Comparison of ENCODE assay signal across 17 cellular contexts in genomic region chr6:13453172-13453552, GRCh38. TPM values are rescaled to one million over a fixed set of nuclear protein-coding genes. Genes with fewer than 3 reads are reported as not detected.
DNase-seq lines count a peak whose midpoint lies in the region; ATAC-seq, FAIRE-seq and TF ChIP-seq lines count a peak whose summit lies in the region.
"Had no signal": no experiment of that assay in that cellular context is flagged by ENCODE, and none has a peak within 500 bp of the region (broad histone marks: within the 10 kb centered on the region; RNA-seq: fewer than 3 reads in every experiment).

No MANE protein-coding gene starts in this region.

- H3K36me3 Mint-ChIP-seq in CD8-positive, alpha-beta memory T cell, result peaks cover 0 to 3% (median 0%) of the 10 kb centered on the region in 3 donors
- peaks cover 7% of the 10 kb centered on the region for H3K36me3 Mint-ChIP-seq in IgD-negative memory B cell
- peaks cover 3% of the 10 kb centered on the region for H3K36me3 Mint-ChIP-seq in activated CD4-positive, alpha-beta memory T cell treated with anti-CD3 and anti-CD28 coated beads for 36 hours

- peaks cover 35% of the 10 kb centered on the region for H3K4me1 ChIP-seq in CD8-positive, alpha-beta memory T cell (ENCODE audit: insufficient read depth, low read length)
- peaks cover 6 to 11% of the 10 kb centered on the region in 2 experiments; a peak in 4 of 5 replicates for H3K4me1 ChIP-seq in K562 (replicated peaks in 1 of 2; ENCODE audit: control insufficient read depth in 2 of 2, insufficient read depth in 2 of 2, low read length in 2 of 2)
- peaks cover 2 to 26% (median 8%) of the 10 kb centered on the region in 4 donors for H3K4me1 ChIP-seq in liver (ENCODE audit: control insufficient read depth in 4 of 4, insufficient read depth in 4 of 4, low read length in 3 of 4)
- peaks cover 0 to 3% (median 0%) of the 10 kb centered on the region in 3 donors for H3K4me1 ChIP-seq in pancreas

- H3K27ac Mint-ChIP-seq in CD8-positive, alpha-beta memory T cell, result peak overlapping the region in 6 of 8 donors; percentile 37 to 91 (median 65)
- peak overlapping the region in 2 of 3 donors; percentile 10 to 51 for H3K27ac Mint-ChIP-seq in IgD-negative memory B cell
- H3K27ac Mint-ChIP-seq in activated CD4-positive, alpha-beta memory T cell treated with anti-CD3 and anti-CD28 coated beads for 36 hours, result no peak overlapping the region
- H3K27ac Mint-ChIP-seq: nephron progenitor cell, progenitor cell of endocrine pancreas had no signal

- TF ChIP-seq POLR2A in K562 (conservative IDR thresholded peaks at IDR 0.05), result no peak

- DNase-seq in CD8-positive, alpha-beta memory T cell, result no peak
- DNase-seq in K562 (ENCODE audit: extremely low read depth in 1 of 4, low spot score in 3 of 4), result no peak
- DNase-seq in COR-L47 (lab: John Stamatoyannopoulos, UW), result no peak
- no peak for DNase-seq in activated CD4-positive, alpha-beta memory T cell treated with anti-CD3 and anti-CD28 coated beads for 36 hours
- no peak for DNase-seq in pancreas
- DNase-seq: activated CD4-positive, CD25-positive, alpha-beta regulatory T cell; effector memory CD8-positive, alpha-beta T cell; GF-D8; MV-4-11; NCI-H2227 treated with DMSO at 0.1 percent for 48 hours; nephron progenitor cell had no signal

- H3K9me1 ChIP-seq in K562 (ENCODE audit: control insufficient read depth, insufficient read depth, low read length), result peaks cover 3% of the 10 kb centered on the region

- no peak for TF ChIP-seq EP300 in K562 (IDR thresholded peaks at IDR 0.05; ENCODE audit: low read length)

- FAIRE-seq in K562 (lab: Jason Lieb, UNC), result no peak
- no peak for FAIRE-seq in pancreas (lab: Jason Lieb, UNC)

- TF ChIP-seq CTCF in K562 (IDR thresholded peaks at IDR 0.05 in 2 of 3, conservative IDR thresholded peaks at IDR 0.05 in 1 of 3; ENCODE audit: insufficient read depth in 2 of 3, low read depth in 1 of 3, low read length in 3 of 3), result no peak
- TF ChIP-seq CTCF in liver (IDR thresholded peaks at IDR 0.05; ENCODE audit: low read depth, low read length, missing input control), result no peak
- TF ChIP-seq CTCF in pancreas (IDR thresholded peaks at IDR 0.05), result no peak

- no peaks in the 10 kb centered on the region for H3K36me3 ChIP-seq in CD8-positive, alpha-beta memory T cell (ENCODE audit: insufficient read depth, low read length)
- no peaks in the 10 kb centered on the region; the same call in 2 of the 3 replicates for H3K36me3 ChIP-seq in K562 (ENCODE audit: control insufficient read depth, insufficient read depth, low read length)
- peaks cover 0 to 6% (median 0%) of the 10 kb centered on the region in 4 donors for H3K36me3 ChIP-seq in liver (ENCODE audit: control insufficient read depth in 4 of 4, insufficient read depth in 3 of 4, low read depth in 1 of 4, low read length in 3 of 4)
- H3K36me3 ChIP-seq in pancreas, result no peaks in the 10 kb centered on the region
- H3K36me3 ChIP-seq: thoracic aorta had no signal

- H3K4me2 ChIP-seq in K562 (ENCODE audit: insufficient read depth, low read length), result no peak overlapping the region

- in situ Hi-C loops in K562 (cut with MboI), result no loop called here

- no peaks in the 10 kb centered on the region for H3K27me3 ChIP-seq in CD8-positive, alpha-beta memory T cell (ENCODE audit: insufficient read depth, low read length, poor library complexity, severe bottlenecking)
- H3K27me3 ChIP-seq in K562 (ENCODE audit: control insufficient read depth in 2 of 2, insufficient read depth in 2 of 2, low read length in 2 of 2) (no peaks in the 10 kb centered on the region; a peak in 1 of 5 replicates), liver (ENCODE audit: control insufficient read depth in 4 of 4, insufficient read depth in 4 of 4, low read length in 3 of 4) (no peaks in the 10 kb centered on the region), pancreas (no peaks in the 10 kb centered on the region)

- H3K27me3 Mint-ChIP-seq in CD8-positive, alpha-beta memory T cell, result peaks cover 0 to 2% of the 10 kb centered on the region in 2 donors
- H3K27me3 Mint-ChIP-seq in IgD-negative memory B cell, result no peaks in the 10 kb centered on the region
- no peaks in the 10 kb centered on the region for H3K27me3 Mint-ChIP-seq in activated CD4-positive, alpha-beta memory T cell treated with anti-CD3 and anti-CD28 coated beads for 36 hours
- H3K27me3 Mint-ChIP-seq: effector memory CD8-positive, alpha-beta T cell had no signal

- TF ChIP-seq RAD21 in K562 (CRISPR knock-in tag; conservative IDR thresholded peaks at IDR 0.05 in 1 of 2, IDR thresholded peaks at IDR 0.05 in 1 of 2) (no peak), liver (IDR thresholded peaks at IDR 0.05) (peak in 1 of 2 donors; percentile 2)

- POLR2A ChIA-PET in CD8-positive, alpha-beta memory T cell (lab: Charles Lee), result no interaction called here
- POLR2A ChIA-PET in K562 (lab: Yijun Ruan, JAX), result interaction anchor here (0.7 to 1.9 kb wide), 4 partner anchors 12 to 476 kb away, joined by 3 to 5 read pairs (median 3); partner anchors contain the start of gene GFOD1
- POLR2A ChIA-PET in activated CD4-positive, alpha-beta memory T cell treated with anti-CD3 and anti-CD28 coated beads for 36 hours (lab: Charles Lee), result no interaction called here

- 73% methylated on average over 4 of the region's 4 CpGs for WGBS in K562 (ENCODE audit: insufficient coverage, low coverage, missing lambda C conversion rate)
- 85% methylated on average over 4 of the region's 4 CpGs for WGBS in liver
- WGBS in pancreas, 2 donors, result 84 to 91% methylated on average over 4 of the region's 4 CpGs

- H3K9me3 ChIP-seq in CD8-positive, alpha-beta memory T cell (ENCODE audit: low read length), result no peaks in the 10 kb centered on the region
- H3K9me3 ChIP-seq in K562 (replicated peaks; ENCODE audit: control insufficient read depth, insufficient read depth, low read depth, low read length) (no peaks in the 10 kb centered on the region), liver (ENCODE audit: control insufficient read depth in 4 of 4, low read length in 3 of 4) (no peaks in the 10 kb centered on the region), pancreas (no peaks in the 10 kb centered on the region)
- H3K9me3 ChIP-seq: thoracic aorta had no signal

- peaks cover 4% of the 10 kb centered on the region for H4K20me1 ChIP-seq in K562 (replicated peaks; ENCODE audit: control insufficient read depth, insufficient read depth, low read length)

- no peaks in the 10 kb centered on the region for H3K79me2 ChIP-seq in K562 (ENCODE audit: control insufficient read depth, insufficient read depth, low read length)

- no TSS peak for BruUV-seq in K562 (replicated peaks; lab: Mats Ljungman, UMichigan)

- H3K9me3 Mint-ChIP-seq in CD8-positive, alpha-beta memory T cell, result no peaks in the 10 kb centered on the region
- H3K9me3 Mint-ChIP-seq in IgD-negative memory B cell, result peaks cover 0 to 4% (median 0%) of the 10 kb centered on the region in 3 donors
- peaks cover 5% of the 10 kb centered on the region for H3K9me3 Mint-ChIP-seq in activated CD4-positive, alpha-beta memory T cell treated with anti-CD3 and anti-CD28 coated beads for 36 hours
- H3K9me3 Mint-ChIP-seq: effector memory CD8-positive, alpha-beta T cell had no signal

- no peak overlapping the region for H3K4me3 Mint-ChIP-seq in CD8-positive, alpha-beta memory T cell
- no peak overlapping the region for H3K4me3 Mint-ChIP-seq in IgD-negative memory B cell
- H3K4me3 Mint-ChIP-seq in activated CD4-positive, alpha-beta memory T cell treated with anti-CD3 and anti-CD28 coated beads for 36 hours, result no peak overlapping the region
- H3K4me3 Mint-ChIP-seq: brain, nephron progenitor cell had no signal

- CTCF ChIA-PET in CD8-positive, alpha-beta memory T cell (lab: Charles Lee), result interaction anchor here (1.6 to 2.7 kb wide), 4 partner anchors 21 to 122 kb away, joined by 7 to 9 read pairs (median 8); partner anchors contain the start of genes GFOD1 and SIRT5
- CTCF ChIA-PET in K562 (lab: Yijun Ruan, JAX; ENCODE audit: low intra/inter-chr PET ratio), result no interaction called here
- CTCF ChIA-PET in activated CD4-positive, alpha-beta memory T cell treated with anti-CD3 and anti-CD28 coated beads for 36 hours (lab: Charles Lee), result interaction anchor here (0.6 to 1.9 kb wide), 4 partner anchors 14 to 122 kb away, joined by 3 to 11 read pairs (median 4); partner anchors contain the start of gene SIRT5

- no peak overlapping the region for H3K27ac ChIP-seq in CD8-positive, alpha-beta memory T cell (ENCODE audit: low read depth, low read length)
- H3K27ac ChIP-seq in K562 (ENCODE audit: extremely low read depth, low read depth, low read length) (no peak overlapping the region), liver (ENCODE audit: low read depth in 1 of 2, low read length in 2 of 2) (peak overlapping the region; percentile 6 to 57), pancreas (no peak overlapping the region)
- H3K27ac ChIP-seq: thoracic aorta had no signal

- peaks cover 39 to 53% (median 42%) of the 10 kb centered on the region in 3 donors for H3K4me1 Mint-ChIP-seq in CD8-positive, alpha-beta memory T cell
- H3K4me1 Mint-ChIP-seq in IgD-negative memory B cell, result peaks cover 28 to 47% (median 41%) of the 10 kb centered on the region in 3 donors
- peaks cover 38% of the 10 kb centered on the region for H3K4me1 Mint-ChIP-seq in activated CD4-positive, alpha-beta memory T cell treated with anti-CD3 and anti-CD28 coated beads for 36 hours (ENCODE audit: low read depth)

- H3K4me3 ChIP-seq in CD8-positive, alpha-beta memory T cell (ENCODE audit: low read length), result no peak overlapping the region
- H3K4me3 ChIP-seq in K562 (no peak overlapping the region), liver (ENCODE audit: low read depth in 1 of 3, low read length in 3 of 3) (no peak overlapping the region), pancreas (no peak overlapping the region)
- H3K4me3 ChIP-seq: thoracic aorta had no signal

- ATAC-seq in K562 (no peak), GM21737 (IDR thresholded peaks at IDR 0.05; ENCODE audit: unreplicated experiment) (no peak), pancreas (no peak)

- H2AFZ ChIP-seq in K562 (ENCODE audit: low read depth, low read length), result no peak overlapping the region

- intact Hi-C loops in K562 (cut with micrococcal nuclease) (loop anchor here (5.0 kb wide), 1 partner anchor 56 kb away; no protein-coding TSS in a partner anchor), pancreas (cut with DNase I) (no loop called here)
- intact Hi-C loops in activated CD4-positive, alpha-beta memory T cell treated with anti-CD3 and anti-CD28 coated beads for 36 hours (cut with micrococcal nuclease), result no loop called here

- H3K9ac ChIP-seq in K562 (ENCODE audit: insufficient read depth in 1 of 2, low read depth in 2 of 2, low read length in 2 of 2) (no peak overlapping the region), liver (ENCODE audit: low read depth in 1 of 2, low read length in 2 of 2) (no peak overlapping the region)

RNA-seq across cellular contexts. Expression of gene GFOD1, which starts 34.2 kb away (rescaled TPM):
- total RNA-seq in CD8-positive, alpha-beta memory T cell, result 1 to 10 TPM; 8.2 to 8.7 TPM
- polyA plus RNA-seq in CD8-positive, alpha-beta memory T cell, result 3.6 TPM
- polyA plus RNA-seq in IgD-negative memory B cell (10.9 TPM), K562 (2011; rRNA removed) (3.6 and 3.8 TPM in 2 replicates), K562 (2014; fragmentation: Illumina TruSeq; extraction: Trizol) (7.4 and 8.0 TPM in 2 replicates), K562 (2014; fragmentation: Nextera tagmentation; extraction: Ambion mirVana) (1 to 10 TPM; 5.4 to 5.9 TPM), K562 (2014; rRNA removed) (7.0 and 8.2 TPM in 2 replicates), liver (1 to 10 TPM; 2.6 TPM), pancreas (1 to 10 TPM; 1.4 to 2.2 TPM)
- total RNA-seq in K562 (2011; cell fraction: chromatin; rRNA removed; ENCODE audit: low replicate concordance), result 13.1 and 17.7 TPM in 2 replicates
- 8.6 and 9.2 TPM in 2 replicates for total RNA-seq in K562 (2011; cell fraction: nucleolus; rRNA removed)
- total RNA-seq in K562 (2011; cell fraction: nucleoplasm; rRNA removed), result 12.8 and 23.1 TPM in 2 replicates
- total RNA-seq in K562 (2014; rRNA removed) (8.3 and 10.3 TPM in 2 replicates), K562 (2014; rRNA removed; fragmentation: Illumina TruSeq; extraction: Trizol) (10.8 and 11.0 TPM in 2 replicates), K562 (2015; rRNA removed; fragmentation: Illumina TruSeq; extraction: Trizol) (10.5 and 10.8 TPM in 2 replicates), K562 (2021) (10.3 and 12.0 TPM in 2 replicates), liver (10 to 100 TPM in 1 of 2 donors, 1 to 10 TPM in 1; 7.4 to 16.8 TPM), pancreas (1 to 10 TPM; 1.5 to 2.7 (median 2.1) TPM)
- 3.0 and 4.7 TPM in 2 replicates for polyA plus RNA-seq in K562 (2011; cell fraction: cytosol; rRNA removed)
- polyA plus RNA-seq in K562 (2011; cell fraction: nucleus; rRNA removed), result 3.3 and 5.0 TPM in 2 replicates
- polyA plus RNA-seq in K562 (2012), result 3.6 and 6.6 TPM in 2 replicates
- polyA minus RNA-seq in K562 (2011; rRNA and poly(A)+ RNA removed), result 7.9 and 8.5 TPM in 2 replicates
- 3.9 and 7.1 TPM in 2 replicates for polyA minus RNA-seq in K562 (2011; cell fraction: cytosol; rRNA and poly(A)+ RNA removed)
- polyA minus RNA-seq in K562 (2011; cell fraction: nucleus; rRNA and poly(A)+ RNA removed), result 8.1 and 9.6 TPM in 2 replicates
- total RNA-seq in activated CD4-positive, alpha-beta memory T cell treated with anti-CD3 and anti-CD28 coated beads for 36 hours, result 1 to 10 TPM; 2.3 to 2.4 TPM

Comparison
In these comparisons a context has a peak if more than half of its experiments do, and no peak if none do; other contexts are left out.
1. H3K27ac ChIP-seq: peak in liver (2 of 2); none in CD8-positive, alpha-beta memory T cell (single experiment), K562 (single experiment) and pancreas (0 of 4).